Comparison of ENCODE assay signal across 16 cellular contexts in genomic region chr2:237760506-237761502, GRCh38.
"Had no signal": no experiment of that assay in that cellular context is flagged by ENCODE, and none has a peak within 500 bp of the region (broad histone marks: within the 10 kb centered on the region; RNA-seq: fewer than 3 reads in every experiment).

No MANE protein-coding gene starts in this region.

- H3K4me3 ChIP-seq: colonic mucosa, heart left ventricle, sigmoid colon, skin epidermis, suprapubic skin, thyroid gland had no signal

- H3K27me3 ChIP-seq: colonic mucosa, heart left ventricle, sigmoid colon, suprapubic skin, thyroid gland had no signal

- H3K27me3 Mint-ChIP-seq: naive thymus-derived CD4-positive, alpha-beta T cell; type B pancreatic cell had no signal

- H3K9me3 ChIP-seq: colonic mucosa, heart left ventricle, sigmoid colon, suprapubic skin, thyroid gland had no signal

- DNase-seq: colonic mucosa; effector CD4-positive, alpha-beta T cell; endodermal cell; heart left ventricle; hippocampal formation; kidney glomerular epithelial cell; mesendoderm; naive thymus-derived CD4-positive, alpha-beta T cell; nephron progenitor cell; sigmoid colon; stimulated activated naive CD4-positive, alpha-beta T cell treated with Interleukin-2 at 50 U/mL for 16 hours; thyroid gland had no signal

- H3K27ac Mint-ChIP-seq: endodermal cell, nephron progenitor cell, type B pancreatic cell had no signal

- H3K27ac ChIP-seq: colonic mucosa, heart left ventricle, parathyroid adenoma, sigmoid colon, skin epidermis, suprapubic skin, thyroid gland had no signal

- H3K4me1 ChIP-seq: colonic mucosa, parathyroid adenoma, suprapubic skin, thyroid gland had no signal

- H3K9me3 Mint-ChIP-seq: endodermal cell; naive thymus-derived CD4-positive, alpha-beta T cell; type B pancreatic cell had no signal

- H3K4me1 Mint-ChIP-seq: endodermal cell had no signal

- ATAC-seq: heart left ventricle; naive thymus-derived CD4-positive, alpha-beta T cell had no signal

- H3K4me3 Mint-ChIP-seq: endodermal cell; naive thymus-derived CD4-positive, alpha-beta T cell; nephron progenitor cell; type B pancreatic cell had no signal
